ENCODE assay signal across 8 cellular contexts in genomic region chr11:8263109-8263768, GRCh38. TPM values are rescaled to one million over a fixed set of nuclear protein-coding genes. Genes with fewer than 3 reads are reported as not detected.
A peak's percentile ranks its signal among the peaks of the same experiment; 100 is the strongest.
DNase-seq lines count a peak whose midpoint lies in the region; ATAC-seq and TF ChIP-seq lines count a peak whose summit lies in the region.

No MANE protein-coding gene starts in this region.

- H3K4me3 ChIP-seq in SJCRH30: peak overlapping the region; percentile 52
- H3K4me3 ChIP-seq in cardiac muscle cell: peak overlapping the region; percentile 32
- H3K4me3 ChIP-seq in rectal smooth muscle tissue (ENCODE audit: low read length): peak overlapping the region; percentile 38

- ATAC-seq in Right ventricle myocardium superior (ENCODE audit: poor library complexity) (peak; percentile 28), Right ventricle myocardium inferior (no peak), HG03097 (IDR thresholded peaks at IDR 0.05; ENCODE audit: low FRiP score, unreplicated experiment) (no peak)

- H3K9me3 ChIP-seq in SJCRH30 (replicated peaks) (no peaks in the 10 kb centered on the region), cardiac muscle cell (ENCODE audit: low read depth) (no peaks in the 10 kb centered on the region)

- DNase-seq in Right ventricle myocardium superior: no peak
- DNase-seq in Right ventricle myocardium inferior (ENCODE audit: missing footprints): no peak
- DNase-seq in SJCRH30: peak in 1 of 2 experiments; percentile 44
- peak in 1 of 2 donors; percentile 55 for DNase-seq in cardiac muscle cell (ENCODE audit: low read depth in 1 of 2, low spot score in 1 of 2)
- no peak for DNase-seq in NCI-H1694 treated with DMSO at 0.1 percent for 48 hours (lab: John Stamatoyannopoulos, UW)
- DNase-seq in SKM-1 (lab: John Stamatoyannopoulos, UW; ENCODE audit: unreplicated experiment): no peak

- H3K9ac ChIP-seq in rectal smooth muscle tissue (ENCODE audit: low read length): no peak overlapping the region

- intact Hi-C loops in Right ventricle myocardium superior (cut with DNase I) (loop anchor here (2.0 kb wide), 1 partner anchor 38 kb away; no protein-coding TSS in a partner anchor), Right ventricle myocardium inferior (cut with DNase I) (loop anchor here (1.0 to 2.0 kb wide), 2 partner anchors 38 to 70 kb away; no protein-coding TSS in a partner anchor)

- H3K27me3 ChIP-seq in SJCRH30 (peaks cover 15% of the 10 kb centered on the region), cardiac muscle cell (peaks cover 71% of the 10 kb centered on the region), rectal smooth muscle tissue (ENCODE audit: control insufficient read depth, insufficient read depth, low read length) (peaks cover 29% of the 10 kb centered on the region)

- H3K36me3 ChIP-seq in SJCRH30 (no peaks in the 10 kb centered on the region), cardiac muscle cell (no peaks in the 10 kb centered on the region), rectal smooth muscle tissue (ENCODE audit: control insufficient read depth, insufficient read depth, low read length) (no peaks in the 10 kb centered on the region)

- no peak overlapping the region for H3K27ac ChIP-seq in SJCRH30
- H3K27ac ChIP-seq in cardiac muscle cell: no peak overlapping the region
- no peak overlapping the region for H3K27ac ChIP-seq in rectal smooth muscle tissue (ENCODE audit: low read depth, low read length)

- no peaks in the 10 kb centered on the region for H3K4me1 ChIP-seq in SJCRH30
- H3K4me1 ChIP-seq in cardiac muscle cell (ENCODE audit: low read depth): peaks cover 6% of the 10 kb centered on the region
- no peaks in the 10 kb centered on the region for H3K4me1 ChIP-seq in rectal smooth muscle tissue (ENCODE audit: control insufficient read depth, insufficient read depth, low read length)

- no peak for TF ChIP-seq CTCF in cardiac muscle cell (IDR thresholded peaks at IDR 0.05; ENCODE audit: low read depth, low read length)

RNA-seq across cellular contexts. Expression of gene LMO1, which starts 0.4 kb away (rescaled TPM):
- 2.3 TPM for total RNA-seq in Right ventricle myocardium superior
- total RNA-seq in Right ventricle myocardium inferior: 3.6 TPM
- total RNA-seq in SJCRH30 (2014; rRNA removed; shearing (Covaris generic)): 0.20 and 0.24 TPM in 2 replicates
- total RNA-seq in cardiac muscle cell: 0.45 and 1.4 TPM in 2 replicates
- polyA plus RNA-seq in cardiac muscle cell: 2.4 and 3.6 TPM in 2 replicates
